8 cellular contexts compared by ENCODE assay signal in the genomic region with DNA sequence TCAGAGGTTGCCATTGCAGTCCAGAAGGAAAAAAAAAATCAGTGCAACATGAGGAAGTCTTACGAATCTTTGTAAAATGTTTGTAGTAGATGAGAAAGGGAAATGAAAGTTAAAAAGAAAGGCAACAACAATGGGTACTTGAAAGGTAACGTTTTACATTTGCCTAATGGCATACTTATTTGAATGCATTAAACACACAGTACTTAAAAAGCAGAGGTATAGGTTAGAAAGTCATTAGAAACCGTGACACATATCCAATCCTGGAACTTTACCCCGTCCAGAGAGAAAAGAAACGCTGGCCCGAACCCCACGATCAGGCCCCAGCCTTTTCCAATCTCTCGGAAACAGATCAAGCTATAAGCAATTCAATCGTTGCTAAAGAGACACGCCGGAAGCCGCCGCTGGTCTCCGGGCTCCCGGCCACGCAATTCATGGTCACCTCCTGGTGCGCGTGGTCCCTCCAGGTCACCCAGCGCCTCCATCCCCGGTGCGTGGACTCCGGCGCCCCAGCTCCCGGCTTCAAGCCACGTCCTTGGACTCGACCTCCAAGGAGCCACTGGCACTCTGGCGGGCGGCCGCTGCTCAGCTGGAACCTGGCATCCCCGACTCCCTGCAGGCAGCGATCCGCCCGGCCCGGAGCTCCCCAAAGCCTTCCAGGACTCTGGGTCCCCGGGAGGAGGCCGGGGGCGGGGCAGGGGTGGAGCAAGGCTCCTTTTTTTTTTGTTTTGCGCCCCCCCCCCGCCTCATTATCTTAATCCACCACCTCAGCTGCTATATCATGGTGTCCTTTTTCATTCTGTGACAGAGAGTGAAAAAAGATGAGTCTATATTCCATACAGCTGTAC.
A peak's percentile ranks its signal among the peaks of the same experiment; 100 is the strongest.
DNase-seq lines count a peak whose midpoint lies in the region; ATAC-seq and TF ChIP-seq lines count a peak whose summit lies in the region.

Gene SLC18B1 (minus strand): TSS at position 663 of the 845 bp plus-strand sequence. CDS start 181 bp downstream, at position 482.

- peak; percentile 29 for ATAC-seq in HG03565 (IDR thresholded peaks at IDR 0.05; ENCODE audit: unreplicated experiment)

- TF ChIP-seq CTCF in GM20000 (IDR thresholded peaks at IDR 0.05; ENCODE audit: extremely low read depth, missing control alignments) (no peak), brain microvascular endothelial cell (IDR thresholded peaks at IDR 0.05; ENCODE audit: low read depth, low read length, missing control alignments) (peak; percentile 11), retinal pigment epithelial cell (conservative IDR thresholded peaks at IDR 0.05; ENCODE audit: low read depth, low read length) (no peak)

- H3K27me3 ChIP-seq in brain microvascular endothelial cell (replicated peaks), result no peaks in the 10 kb centered on the region

- peak within 1 kb of the TSS; percentile 80 for H3K4me3 ChIP-seq in brain microvascular endothelial cell (ENCODE audit: low read depth, low read length)
- peak within 1 kb of the TSS; percentile 68 for H3K4me3 ChIP-seq in iPS-11a (ENCODE audit: low read depth, low read length)
- peak within 1 kb of the TSS; percentile 77 for H3K4me3 ChIP-seq in retinal pigment epithelial cell (ENCODE audit: low read length)

- peak; percentile 30 for DNase-seq in DMS153 treated with DMSO at 0.1 percent for 48 hours (lab: John Stamatoyannopoulos, UW; ENCODE audit: unreplicated experiment)
- peak; percentile 33 for DNase-seq in GM20000 (ENCODE audit: low spot score)
- peak; percentile 56 for DNase-seq in T-helper 9 cell
- peak; percentile 22 for DNase-seq in brain microvascular endothelial cell
- DNase-seq in retinal pigment epithelial cell (ENCODE audit: low read depth), result no peak
- no peak for DNase-seq in NCI-H345 treated with DMSO at 0.1 percent for 48 hours (lab: John Stamatoyannopoulos, UW; ENCODE audit: unreplicated experiment)

- in situ Hi-C loops in brain microvascular endothelial cell (cut with HindIII; ENCODE audit: low pct_ligation_motif_present, low sequenced_read_pairs), result no loop called here

- H3K27ac ChIP-seq in brain microvascular endothelial cell, result no peak within 1 kb of the TSS

- no peaks in the 10 kb centered on the region for H3K36me3 ChIP-seq in brain microvascular endothelial cell (replicated peaks)

Comparison
In these comparisons a context has a peak if more than half of its experiments do, and no peak if none do; other contexts are left out.
1. DNase-seq: peak in DMS153 treated with DMSO at 0.1 percent for 48 hours (single experiment), GM20000 (single experiment), T-helper 9 cell (single experiment) and brain microvascular endothelial cell (single experiment); none in retinal pigment epithelial cell (single experiment) and NCI-H345 treated with DMSO at 0.1 percent for 48 hours (single experiment).
2. Peak in every context shown above with its lines, with median percentiles within 50 percentile points of each other: H3K4me3 ChIP-seq.